Comparison of ENCODE assay signal across 8 cellular contexts in the genomic region with DNA sequence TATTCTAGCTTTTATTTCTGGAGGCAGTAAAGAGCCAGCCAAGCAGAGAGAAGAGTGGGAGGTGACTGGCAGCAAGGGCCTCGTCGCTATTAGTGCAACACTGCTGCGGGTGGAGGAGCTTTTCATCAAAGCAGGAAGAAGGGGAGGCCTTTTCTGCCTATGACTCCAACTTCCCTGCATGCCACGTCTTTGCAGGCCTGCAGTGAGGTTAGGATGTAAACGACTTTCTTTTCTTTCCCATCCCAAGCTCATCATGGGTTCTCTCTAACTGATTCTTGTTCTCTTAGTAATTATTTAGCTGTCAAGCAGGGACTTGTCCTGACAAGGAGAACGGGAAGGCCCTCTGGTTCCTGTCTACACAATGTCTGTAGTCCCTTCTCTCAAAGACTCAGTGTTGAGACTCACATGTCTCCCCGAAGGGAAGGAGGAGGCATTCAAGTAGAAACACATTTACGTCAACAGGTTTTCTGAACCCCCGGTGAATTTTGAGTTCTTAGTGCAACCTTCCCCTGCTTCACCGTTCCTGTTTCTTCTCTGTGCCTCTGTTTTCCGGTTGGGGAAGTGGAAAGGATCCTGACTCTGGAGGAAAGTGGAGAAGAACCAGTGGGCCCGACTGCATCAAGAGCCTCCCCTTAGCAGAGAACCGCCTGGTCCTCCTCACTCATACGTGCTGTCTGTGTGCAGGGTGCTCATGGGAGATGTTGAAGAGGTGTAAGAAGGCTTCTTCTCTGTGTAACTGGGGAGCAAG. TPM values are rescaled to one million over a fixed set of nuclear protein-coding genes. Genes with fewer than 3 reads are reported as not detected.
DNase-seq lines count a peak whose midpoint lies in the region; TF ChIP-seq lines count a peak whose summit lies in the region.

No MANE protein-coding gene starts in this region.

- no peaks in the 10 kb centered on the region for H3K9me3 ChIP-seq in A673 (ENCODE audit: low read depth, low read length, poor library complexity, severe bottlenecking)

- peak; percentile 83 for DNase-seq in A673 (ENCODE audit: low spot score)
- DNase-seq in NCI-H526 treated with DMSO at 0.1 percent for 48 hours (lab: John Stamatoyannopoulos, UW) = peak; percentile 90
- peak; percentile 63 for DNase-seq in activated T-cell treated with anti-CD3 and anti-CD28 coated beads, Interleukin-2, amount 50 U/mL, for 24 hours
- DNase-seq in fibroblast of mammary gland (ENCODE audit: low read depth) = peak; percentile 79
- DNase-seq in non-pigmented ciliary epithelial cell (ENCODE audit: low read depth) = peak; percentile 65
- DNase-seq in COR-L47 (lab: John Stamatoyannopoulos, UW) = no peak

- CTCF ChIA-PET in A673 (lab: Charles Lee) = interaction anchor here (0.6 to 1.1 kb wide), 2 partner anchors 12 to 239 kb away, joined by 3 read pairs; a partner anchor contains a TSS

- H3K4me3 ChIP-seq in A673 (ENCODE audit: low read depth, low read length, poor library complexity, severe bottlenecking) = peak overlapping the region; percentile 4
- no peak overlapping the region for H3K4me3 ChIP-seq in fibroblast of mammary gland (ENCODE audit: control insufficient read depth, low read depth, low read length)

- H3K9me3 Mint-ChIP-seq in activated T-cell treated with anti-CD3 and anti-CD28 coated beads, Interleukin-2, amount 50 U/mL, for 24 hours = no peaks in the 10 kb centered on the region

- POLR2A ChIA-PET in A673 (lab: Charles Lee; ENCODE audit: low non-redundant PET) = interaction anchor here (0.6 kb wide), 2 partner anchors 11 to 268 kb away, joined by 3 to 9 read pairs; no protein-coding TSS in a partner anchor

- no TSS peak for BruUV-seq in A673 (replicated peaks; lab: Mats Ljungman, UMichigan)

- H3K36me3 ChIP-seq in A673 (ENCODE audit: insufficient read depth, low read length, poor library complexity, severe bottlenecking) = no peaks in the 10 kb centered on the region

- peaks cover 2% of the 10 kb centered on the region for H3K36me3 Mint-ChIP-seq in activated T-cell treated with anti-CD3 and anti-CD28 coated beads, Interleukin-2, amount 50 U/mL, for 24 hours (ENCODE audit: low read depth)

- H3K4me1 Mint-ChIP-seq in activated T-cell treated with anti-CD3 and anti-CD28 coated beads, Interleukin-2, amount 50 U/mL, for 24 hours (ENCODE audit: low read depth) = peaks cover 79% of the 10 kb centered on the region

- intact Hi-C loops in A673 (cut with micrococcal nuclease; ENCODE audit: unreplicated experiment) = no loop called here

- H3K27ac Mint-ChIP-seq in activated T-cell treated with anti-CD3 and anti-CD28 coated beads, Interleukin-2, amount 50 U/mL, for 24 hours = peak overlapping the region; percentile 95

- peak; percentile 55 for TF ChIP-seq POLR2A in GM19099 (IDR thresholded peaks at IDR 0.05; ENCODE audit: extremely low read depth, insufficient read length, low read depth)

- H3K27me3 Mint-ChIP-seq in activated T-cell treated with anti-CD3 and anti-CD28 coated beads, Interleukin-2, amount 50 U/mL, for 24 hours = no peaks in the 10 kb centered on the region

- peaks cover 34% of the 10 kb centered on the region for H3K4me1 ChIP-seq in A673 (ENCODE audit: insufficient read depth, low read length, poor library complexity, severe bottlenecking)

- TF ChIP-seq CTCF in A673 (conservative IDR thresholded peaks at IDR 0.05; ENCODE audit: low read depth, low read length) (0 out of 2 replicates have a peak, but pooled peaks have one; percentile 25), fibroblast of mammary gland (conservative IDR thresholded peaks at IDR 0.05; ENCODE audit: control insufficient read depth, insufficient read depth, low read depth, low read length) (no peak)

- H3K27me3 ChIP-seq in A673 (replicated peaks; ENCODE audit: insufficient read depth, low read depth, low read length, poor library complexity) = no peaks in the 10 kb centered on the region

- H3K27ac ChIP-seq in A673 (ENCODE audit: low read depth, low read length, poor library complexity, severe bottlenecking) = peak overlapping the region; percentile 72
- peak overlapping the region; percentile 60 for H3K27ac ChIP-seq in temporal lobe (ENCODE audit: low read depth, low read length)

- H3K4me3 Mint-ChIP-seq in activated T-cell treated with anti-CD3 and anti-CD28 coated beads, Interleukin-2, amount 50 U/mL, for 24 hours = peak overlapping the region; percentile 73

RNA-seq across cellular contexts. Expression of a gene that starts 56.9 kb away (rescaled TPM):
- total RNA-seq in A673 (2021) (75.7 and 79.1 TPM in 2 replicates), temporal lobe (60.2 TPM)
